In genomic region chr2:2098458-2099167, GRCh38 we compare ENCODE assay signal across 17 cellular contexts.
DNase-seq lines count a peak whose midpoint lies in the region; ATAC-seq, FAIRE-seq and TF ChIP-seq lines count a peak whose summit lies in the region.
"Had no signal": no experiment of that assay in that cellular context is flagged by ENCODE, and none has a peak within 500 bp of the region (broad histone marks: within the 10 kb centered on the region; RNA-seq: fewer than 3 reads in every experiment).

No MANE protein-coding gene starts in this region.

- H3K9me2 ChIP-seq in hepatocyte (replicated peaks; ENCODE audit: insufficient read depth) = no peaks in the 10 kb centered on the region

- TF ChIP-seq CTCF in VCaP (conservative IDR thresholded peaks at IDR 0.05) = no peak
- no peak for TF ChIP-seq CTCF in hepatocyte (IDR thresholded peaks at IDR 0.05; ENCODE audit: poor library complexity)
- no peak for TF ChIP-seq CTCF in right lobe of liver (IDR thresholded peaks at IDR 0.05)

- intact Hi-C loops in right lobe of liver (cut with DNase I) = no loop called here

- TF ChIP-seq POLR2A in right lobe of liver (IDR thresholded peaks at IDR 0.05) = no peak

- no peak overlapping the region for H3K4me3 ChIP-seq in hepatocyte
- peak overlapping the region in 1 of 3 donors; percentile 4 for H3K4me3 ChIP-seq in right lobe of liver

- H3K4me2 ChIP-seq in hepatocyte = peak overlapping the region; percentile 68

- FAIRE-seq in frontal cortex (lab: Jason Lieb, UNC) = no peak
- FAIRE-seq: A204.1, G401.6, GM12891, GM19239, HTR-8/SVneo had no signal

- 42% methylated on average over 5 of the region's 5 CpGs for whole genome bisulfite sequencing in hepatocyte (ENCODE audit: low lambda C conversion rate, missing lambda C conversion rate)
- 17% methylated on average over 3 of the region's 5 CpGs for WGBS in right lobe of liver (ENCODE audit: insufficient coverage, low coverage, low lambda C conversion rate, missing lambda C conversion rate)

- H3K36me3 ChIP-seq in hepatocyte (replicated peaks; ENCODE audit: insufficient read depth, low read depth) (no peaks in the 10 kb centered on the region), right lobe of liver (no peaks in the 10 kb centered on the region)

- H3K27ac ChIP-seq in VCaP = peak overlapping the region; percentile 58
- no peak overlapping the region for H3K27ac ChIP-seq in hepatocyte
- peak overlapping the region in 2 of 3 donors; percentile 38 to 41 for H3K27ac ChIP-seq in right lobe of liver

- H2AFZ ChIP-seq in hepatocyte = peak overlapping the region; percentile 14

- no peaks in the 10 kb centered on the region for H3K79me2 ChIP-seq in hepatocyte

- H3K9me3 ChIP-seq in hepatocyte (ENCODE audit: low read depth) (no peaks in the 10 kb centered on the region), right lobe of liver (no peaks in the 10 kb centered on the region)

- peaks cover 14% of the 10 kb centered on the region for H3K4me1 ChIP-seq in hepatocyte (ENCODE audit: insufficient read depth)
- H3K4me1 ChIP-seq in right lobe of liver = peaks cover 0 to 14% (median 0%) of the 10 kb centered on the region in 4 donors

- H3K27me3 ChIP-seq in hepatocyte (no peaks in the 10 kb centered on the region), right lobe of liver (no peaks in the 10 kb centered on the region)

- no peaks in the 10 kb centered on the region for H4K20me1 ChIP-seq in hepatocyte (ENCODE audit: insufficient read depth, poor library complexity, severe bottlenecking)

- no peak for DNase-seq in hepatocyte (ENCODE audit: low spot score)
- DNase-seq in right lobe of liver = peak in 1 of 3 donors; percentile 69
- no peak for DNase-seq in frontal cortex (ENCODE audit: low spot score in 2 of 2)
- no peak for DNase-seq in NCI-H1105 (lab: John Stamatoyannopoulos, UW)
- DNase-seq in stimulated activated naive CD4-positive, alpha-beta T cell treated with Interleukin-2 at 50 U/mL for 16 hours (lab: John Stamatoyannopoulos, UW) = no peak
- DNase-seq: C1 segment of cervical spinal cord; CD4-positive, alpha-beta T cell; DMS79; HCEC 1CT; HFFc6 had no signal

- ATAC-seq in right lobe of liver (peak; percentile 81 to 86 (median 84)), HG03378 (IDR thresholded peaks at IDR 0.05; ENCODE audit: unreplicated experiment) (no peak)
